ENCODE assay signal across 9 cellular contexts in the genomic region with DNA sequence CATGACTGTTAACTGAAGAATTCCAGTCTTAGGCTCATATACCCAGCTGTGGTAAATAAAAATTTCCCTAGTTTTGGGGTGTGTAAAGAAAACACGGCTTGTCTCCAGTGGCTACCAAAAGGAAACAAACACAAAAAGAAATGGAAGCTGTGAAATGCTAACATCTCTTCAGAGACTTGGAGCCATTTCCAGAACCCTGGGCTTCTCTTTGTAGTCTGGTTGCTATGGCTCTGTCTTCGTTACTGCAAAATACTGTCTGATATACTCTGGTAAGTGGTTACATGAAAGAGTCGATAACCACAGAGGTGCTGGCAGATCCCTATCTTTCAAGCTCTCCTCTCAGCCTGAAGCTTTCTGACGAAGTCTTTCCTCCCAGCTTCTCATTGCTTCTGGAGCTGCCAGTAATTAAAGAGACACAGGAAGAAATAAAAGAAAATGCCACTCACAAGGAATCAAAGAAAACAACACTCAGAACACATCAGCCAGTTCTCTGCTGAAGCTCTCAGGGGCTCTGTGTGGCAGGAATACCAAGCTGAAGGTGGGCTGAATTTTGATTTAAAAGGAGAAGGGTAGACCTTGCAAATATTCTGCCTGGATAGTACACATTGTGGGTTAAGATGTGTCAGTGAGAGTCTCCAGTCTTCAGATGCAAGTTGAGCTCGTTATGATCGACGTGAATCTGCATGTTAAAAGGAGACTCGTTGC.
DNase-seq lines count a peak whose midpoint lies in the region; ATAC-seq and TF ChIP-seq lines count a peak whose summit lies in the region.
"Had no signal": no experiment of that assay in that cellular context is flagged by ENCODE, and none has a peak within 500 bp of the region (broad histone marks: within the 10 kb centered on the region; RNA-seq: fewer than 3 reads in every experiment).

No MANE protein-coding gene starts in this region.

- peak; percentile 65 for ATAC-seq in activated CD8-positive, alpha-beta T cell treated with anti-CD3 and anti-CD28 coated beads for 36 hours
- ATAC-seq in gastroesophageal sphincter (peak; percentile 57), HG03095 (IDR thresholded peaks at IDR 0.05; ENCODE audit: unreplicated experiment) (no peak)
- peak; percentile 61 for ATAC-seq in stimulated activated effector memory CD8-positive, alpha-beta T cell treated with anti-CD3 and anti-CD28 coated beads, Interleukin-12 subunit alpha, Interleukin-12 subunit beta, amount 100 ng/mL, for 72 hours
- ATAC-seq: PC-3 had no signal

- peak; percentile 93 for DNase-seq in Jurkat, Clone E6-1 (ENCODE audit: low read depth, low spot score)
- DNase-seq in activated CD8-positive, alpha-beta T cell treated with anti-CD3 and anti-CD28 coated beads for 36 hours, result peak; percentile 17
- no peak for DNase-seq in stimulated activated effector memory CD8-positive, alpha-beta T cell treated with anti-CD3 and anti-CD28 coated beads, Interleukin-12 subunit alpha, Interleukin-12 subunit beta, amount 100 ng/mL, for 72 hours (ENCODE audit: low spot score in 2 of 2)
- DNase-seq in NCI-H69 (lab: John Stamatoyannopoulos, UW) (no peak), hippocampal formation (lab: John Stamatoyannopoulos, UW) (no peak)
- DNase-seq: PC-3 had no signal

- H3K27me3 Mint-ChIP-seq in activated CD8-positive, alpha-beta T cell treated with anti-CD3 and anti-CD28 coated beads for 36 hours, result no peaks in the 10 kb centered on the region
- H3K27me3 Mint-ChIP-seq: dendritic cell treated with granulocyte-macrophage colony-stimulating factor and Interleukin-4, amounts not matched to agents 40 ng/mL and 50 ng/mL, for 4 days had no signal

- peaks cover 0 to 18% (median 0%) of the 10 kb centered on the region in 3 donors for H3K4me1 ChIP-seq in gastroesophageal sphincter

- no peak overlapping the region for H3K4me3 ChIP-seq in Jurkat, Clone E6-1 (ENCODE audit: low read length)
- H3K4me3 ChIP-seq in gastroesophageal sphincter, result peak overlapping the region in 1 of 2 donors; percentile 13

- H3K27me3 ChIP-seq in gastroesophageal sphincter, result no peaks in the 10 kb centered on the region

- peak overlapping the region; percentile 3 for H3K4me3 Mint-ChIP-seq in activated CD8-positive, alpha-beta T cell treated with anti-CD3 and anti-CD28 coated beads for 36 hours
- H3K4me3 Mint-ChIP-seq in stimulated activated effector memory CD8-positive, alpha-beta T cell treated with anti-CD3 and anti-CD28 coated beads, Interleukin-12 subunit alpha, Interleukin-12 subunit beta, amount 100 ng/mL, for 72 hours, result peak overlapping the region; percentile 30
- H3K4me3 Mint-ChIP-seq: dendritic cell treated with granulocyte-macrophage colony-stimulating factor and Interleukin-4, amounts not matched to agents 40 ng/mL and 50 ng/mL, for 4 days had no signal

- TF ChIP-seq CTCF in activated CD8-positive, alpha-beta T cell treated with anti-CD3 and anti-CD28 coated beads for 36 hours (IDR thresholded peaks at IDR 0.05), result no peak
- TF ChIP-seq CTCF in gastroesophageal sphincter (IDR thresholded peaks at IDR 0.05), result no peak

- peak overlapping the region; percentile 43 for H3K27ac Mint-ChIP-seq in activated CD8-positive, alpha-beta T cell treated with anti-CD3 and anti-CD28 coated beads for 36 hours
- H3K27ac Mint-ChIP-seq in stimulated activated effector memory CD8-positive, alpha-beta T cell treated with anti-CD3 and anti-CD28 coated beads, Interleukin-12 subunit alpha, Interleukin-12 subunit beta, amount 100 ng/mL, for 72 hours, result no peak overlapping the region
- H3K27ac Mint-ChIP-seq: dendritic cell treated with granulocyte-macrophage colony-stimulating factor and Interleukin-4, amounts not matched to agents 40 ng/mL and 50 ng/mL, for 4 days had no signal

- POLR2A ChIA-PET in activated CD8-positive, alpha-beta T cell treated with anti-CD3 and anti-CD28 coated beads for 36 hours (lab: Charles Lee), result interaction anchor here (1.4 kb wide), 1 partner anchor 15 kb away, joined by 3 read pairs; no protein-coding TSS in a partner anchor

- H3K36me3 ChIP-seq in gastroesophageal sphincter, result no peaks in the 10 kb centered on the region

- H3K4me1 Mint-ChIP-seq in activated CD8-positive, alpha-beta T cell treated with anti-CD3 and anti-CD28 coated beads for 36 hours (ENCODE audit: low read depth), result peaks cover 14% of the 10 kb centered on the region
- no peaks in the 10 kb centered on the region for H3K4me1 Mint-ChIP-seq in stimulated activated effector memory CD8-positive, alpha-beta T cell treated with anti-CD3 and anti-CD28 coated beads, Interleukin-12 subunit alpha, Interleukin-12 subunit beta, amount 100 ng/mL, for 72 hours

- peaks cover 2% of the 10 kb centered on the region for H3K36me3 Mint-ChIP-seq in activated CD8-positive, alpha-beta T cell treated with anti-CD3 and anti-CD28 coated beads for 36 hours (ENCODE audit: low read depth)
- no peaks in the 10 kb centered on the region for H3K36me3 Mint-ChIP-seq in stimulated activated effector memory CD8-positive, alpha-beta T cell treated with anti-CD3 and anti-CD28 coated beads, Interleukin-12 subunit alpha, Interleukin-12 subunit beta, amount 100 ng/mL, for 72 hours

- H3K27ac ChIP-seq in gastroesophageal sphincter, result peak overlapping the region; percentile 60 to 76 (median 73)

- no peaks in the 10 kb centered on the region for H3K9me3 ChIP-seq in gastroesophageal sphincter

- CTCF ChIA-PET in activated CD8-positive, alpha-beta T cell treated with anti-CD3 and anti-CD28 coated beads for 36 hours (lab: Charles Lee), result interaction anchor here (0.6 to 1.5 kb wide), 3 partner anchors 11 to 336 kb away, joined by 4 read pairs; no protein-coding TSS in a partner anchor

- H3K9me3 Mint-ChIP-seq in activated CD8-positive, alpha-beta T cell treated with anti-CD3 and anti-CD28 coated beads for 36 hours, result peaks cover 12% of the 10 kb centered on the region
- H3K9me3 Mint-ChIP-seq in stimulated activated effector memory CD8-positive, alpha-beta T cell treated with anti-CD3 and anti-CD28 coated beads, Interleukin-12 subunit alpha, Interleukin-12 subunit beta, amount 100 ng/mL, for 72 hours, result peaks cover under 1% of the 10 kb centered on the region

- no peak for TF ChIP-seq EP300 in gastroesophageal sphincter (IDR thresholded peaks at IDR 0.05)

- WGBS in gastroesophageal sphincter (ENCODE audit: low coverage in 1 of 2), 2 donors, result 7 to 15% methylated on average over 6 to 7 of the region's 8 CpGs

- intact Hi-C loops in activated CD8-positive, alpha-beta T cell treated with anti-CD3 and anti-CD28 coated beads for 36 hours (cut with micrococcal nuclease), result no loop called here

- TF ChIP-seq POLR2A in gastroesophageal sphincter (IDR thresholded peaks at IDR 0.05), result no peak

Comparison
In these comparisons a context has a peak if more than half of its experiments do, and no peak if none do; other contexts are left out.
1. DNase-seq: peak in Jurkat, Clone E6-1 (single experiment) and activated CD8-positive, alpha-beta T cell treated with anti-CD3 and anti-CD28 coated beads for 36 hours (single experiment); none in stimulated activated effector memory CD8-positive, alpha-beta T cell treated with anti-CD3 and anti-CD28 coated beads, Interleukin-12 subunit alpha, Interleukin-12 subunit beta, amount 100 ng/mL, for 72 hours (0 of 2), NCI-H69 (single experiment) and hippocampal formation (0 of 2).